1 cellular context compared by ENCODE assay signal in the genomic region with DNA sequence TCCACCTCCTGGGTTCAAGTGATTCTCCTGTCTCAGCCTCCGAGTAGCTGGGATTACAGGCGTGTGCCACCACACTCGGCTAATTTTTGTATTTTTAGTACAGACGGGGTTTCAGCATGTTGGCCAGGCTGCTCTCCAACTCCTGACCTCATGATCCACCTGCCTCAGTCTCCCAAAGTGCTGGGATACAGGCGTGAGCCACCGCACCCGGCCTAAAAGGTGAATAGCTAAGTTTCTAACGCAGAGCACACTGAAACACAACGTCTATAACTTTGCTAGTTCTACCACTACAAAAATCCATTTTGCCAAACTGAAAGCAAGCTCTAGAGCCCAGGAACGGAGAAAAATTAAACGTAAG.
TF ChIP-seq lines count a peak whose summit lies in the region.

No MANE protein-coding gene starts in this region.

TF ChIP-seq in A549, 52 proteins besides CTCF, POLR2A, EP300 and RAD21:
- peak; percentile 20; the same call in 1 of the 2 replicates for TF ChIP-seq KDM1A (IDR thresholded peaks at IDR 0.05; ENCODE audit: low read depth)
